In genomic region chr2:53787255-53787910, GRCh38 we compare ENCODE assay signal across 1 cellular context.
A peak's percentile ranks its signal among the peaks of the same experiment; 100 is the strongest.
TF ChIP-seq lines count a peak whose summit lies in the region.

No MANE protein-coding gene starts in this region.

TF ChIP-seq in GM12878, 131 proteins besides CTCF, POLR2A, EP300 and RAD21:
- TF ChIP-seq ESRRA (IDR thresholded peaks at IDR 0.05; ENCODE audit: low read length) (no peak), BACH1 (IDR thresholded peaks at IDR 0.05; ENCODE audit: borderline replicate concordance) (0 out of 2 replicates have a peak, but pooled peaks have one; percentile 8), ZBTB40 (IDR thresholded peaks at IDR 0.05; ENCODE audit: borderline replicate concordance) (0 out of 2 replicates have a peak, but pooled peaks have one; percentile 9), BCL11A (IDR thresholded peaks at IDR 0.05; ENCODE audit: low read depth, low read length) (no peak), CHD4 (IDR thresholded peaks at IDR 0.05) (no peak)
TF ChIP-seq in GM12878: peak in this region for 2.
